ENCODE assay signal across 29 cellular contexts in the genomic region with DNA sequence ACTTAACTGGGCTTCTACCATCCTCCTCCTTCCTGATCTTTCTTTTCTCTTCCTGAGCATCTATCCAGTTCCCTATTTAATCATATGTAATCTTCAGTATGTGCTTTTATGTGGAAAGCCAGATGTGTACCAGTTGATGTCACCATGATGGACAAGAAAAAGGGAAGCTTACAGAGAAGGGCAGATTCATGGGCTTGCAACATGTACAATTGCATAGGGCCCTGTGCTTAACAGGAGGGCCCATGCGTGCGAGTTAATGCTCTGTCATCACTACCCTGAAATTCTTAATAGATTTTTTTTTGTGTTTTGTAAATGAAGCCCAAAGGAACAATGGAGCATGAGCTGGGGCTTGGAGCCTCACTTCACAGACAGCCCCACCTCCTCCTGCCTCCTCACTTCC.
"Had no signal": no experiment of that assay in that cellular context is flagged by ENCODE, and none has a peak within 500 bp of the region (broad histone marks: within the 10 kb centered on the region; RNA-seq: fewer than 3 reads in every experiment).

No MANE protein-coding gene starts in this region.

- H3K27me3 ChIP-seq: body of pancreas, brain microvascular endothelial cell, breast epithelium had no signal

- DNase-seq: activated B cell treated with CpG ODN at 0.5 μM for 24 hours; activated CD4-positive, alpha-beta memory T cell treated with anti-CD3 and anti-CD28 coated beads for 36 hours; activated CD4-positive, alpha-beta T cell treated with anti-CD3 and anti-CD28 coated beads for 4 hours; activated CD4-positive, alpha-beta T cell treated with anti-CD3 and anti-CD28 coated beads, Interleukin-2, amount 10 ng/mL, durations not matched to agents 24 days and 14 days; activated CD4-positive, alpha-beta T cell treated with anti-CD3 and anti-CD28 coated beads, Interleukin-2, amount 50 U/mL, for 1 hour; activated CD4-positive, alpha-beta T cell treated with anti-CD3 and anti-CD28 coated beads, Interleukin-2, amount 50 U/mL, for 4 hours; activated CD4-positive, CD25-positive, alpha-beta regulatory T cell treated with anti-CD3 and anti-CD28 coated beads, Interleukin-2, amount 50 U/mL, for 72 hours; activated CD8-positive, alpha-beta memory T cell treated with anti-CD3 and anti-CD28 coated beads, Interleukin-2, amount 50 U/mL, for 4 hours; activated CD8-positive, alpha-beta T cell treated with anti-CD3 and anti-CD28 coated beads for 36 hours; activated effector memory CD4-positive, alpha-beta T cell treated with anti-CD3 and anti-CD28 coated beads, Interleukin-2, amount 50 U/mL, for 16 hours; activated gamma-delta T cell treated with Interleukin-2 at 50 U/mL for 16 hours; activated naive CD4-positive, alpha-beta T cell; activated naive CD4-positive, alpha-beta T cell treated with anti-CD3 and anti-CD28 coated beads for 36 hours; activated naive CD4-positive, alpha-beta T cell treated with anti-CD3 and anti-CD28 coated beads, Interleukin-2, amount 50 U/mL, for 16 hours; activated naive CD8-positive, alpha-beta T cell treated with anti-CD3 and anti-CD28 coated beads for 36 hours; activated T-cell treated with anti-CD3 and anti-CD28 coated beads for 4 hours; activated T-cell treated with anti-CD3 and anti-CD28 coated beads, Interleukin-2, amount 50 U/mL, for 1 hour; activated T-cell treated with anti-CD3 and anti-CD28 coated beads, Interleukin-2, amount 50 U/mL, for 4 hours; activated T-cell treated with anti-CD3 and anti-CD28 coated beads, Interleukin-2, amount 50 U/mL, for 72 hours; adrenal gland; amniotic stem cell; aorta; body of pancreas; brain microvascular endothelial cell; central memory CD4-positive, alpha-beta T cell; T-helper 2 cell; T-helper 9 cell had no signal

- H3K36me3 ChIP-seq: adrenal gland, brain microvascular endothelial cell, breast epithelium had no signal

- H3K9me3 ChIP-seq: adrenal gland, body of pancreas, breast epithelium had no signal

- H3K4me3 ChIP-seq: adrenal gland, body of pancreas, breast epithelium had no signal

- H3K4me1 ChIP-seq: adrenal gland, body of pancreas, breast epithelium had no signal

- H3K27ac ChIP-seq: adrenal gland, body of pancreas, brain microvascular endothelial cell, breast epithelium, VCaP had no signal
